In genomic region chr6:93496548-93496947, GRCh38 we compare ENCODE assay signal across 12 cellular contexts.
"Had no signal": no experiment of that assay in that cellular context is flagged by ENCODE, and none has a peak within 500 bp of the region (broad histone marks: within the 10 kb centered on the region; RNA-seq: fewer than 3 reads in every experiment).

No MANE protein-coding gene starts in this region.

- H3K36me3 ChIP-seq: gastroesophageal sphincter, ovary, transverse colon, vagina had no signal

- H3K27me3 ChIP-seq: gastroesophageal sphincter, ovary, transverse colon, vagina had no signal

- H3K4me1 ChIP-seq: gastroesophageal sphincter, transverse colon, vagina had no signal

- FAIRE-seq: astrocyte had no signal

- H3K9me3 ChIP-seq: gastroesophageal sphincter, ovary, transverse colon, vagina had no signal

- DNase-seq: activated CD4-positive, alpha-beta T cell treated with anti-CD3 and anti-CD28 coated beads for 1 hour; activated CD4-positive, alpha-beta T cell treated with anti-CD3 and anti-CD28 coated beads, Interleukin-2, amount 50 U/mL, for 48 hours; activated naive CD4-positive, alpha-beta T cell treated with anti-CD3 and anti-CD28 coated beads, Interleukin-2, amount 10 ng/mL, durations not matched to agents 7 days and 5 days; islet precursor cell; ovary; stimulated activated naive CD8-positive, alpha-beta T cell treated with anti-CD3 and anti-CD28 coated beads, Interleukin-15, Interleukin-2, amounts not matched to agents 100 U/mL and 50 U/mL, for 24 hours; transverse colon had no signal

- H3K4me3 ChIP-seq: gastroesophageal sphincter, ovary, transverse colon, vagina had no signal

- H3K27ac ChIP-seq: gastroesophageal sphincter, ovary, transverse colon, vagina had no signal

- ATAC-seq: gastroesophageal sphincter; left lobe of liver; sciatic nerve; stimulated activated naive CD8-positive, alpha-beta T cell treated with anti-CD3 and anti-CD28 coated beads, Interleukin-15, Interleukin-2, amounts not matched to agents 100 U/mL and 50 U/mL, for 24 hours had no signal
